In the genomic region with DNA sequence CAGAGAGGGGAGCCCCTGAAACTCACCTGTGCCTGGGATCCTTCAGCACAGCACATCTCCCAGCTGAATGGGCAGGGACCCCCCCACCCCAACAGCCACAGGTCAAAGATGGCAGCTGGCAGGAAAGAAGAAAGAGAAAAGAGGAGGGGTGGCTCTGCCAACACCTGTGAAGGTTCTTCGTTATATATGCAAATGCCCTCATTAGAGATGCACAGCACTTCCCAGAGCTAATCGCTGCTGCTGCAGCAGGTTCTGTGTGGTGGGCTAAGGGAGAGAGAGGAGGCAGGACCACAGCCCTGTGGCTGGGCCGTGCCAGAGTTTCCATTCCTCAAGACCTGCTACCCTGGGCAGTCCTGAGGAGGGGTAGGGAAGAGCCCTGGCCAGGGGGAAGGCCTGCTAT, we compare ENCODE assay signal across 23 cellular contexts.
"Had no signal": no experiment of that assay in that cellular context is flagged by ENCODE, and none has a peak within 500 bp of the region (broad histone marks: within the 10 kb centered on the region; RNA-seq: fewer than 3 reads in every experiment).

No MANE protein-coding gene starts in this region.

- H3K27me3 ChIP-seq: MG63, SJSA1 had no signal

- H3K4me2 ChIP-seq: KMS-11 had no signal

- ATAC-seq: activated T-cell treated with anti-CD3 and anti-CD28 coated beads, Interleukin-2, amount 50 U/mL, for 4 hours; PC-3 had no signal

- H3K27ac Mint-ChIP-seq: activated CD4-positive, alpha-beta memory T cell treated with anti-CD3 and anti-CD28 coated beads for 36 hours; activated CD4-positive, alpha-beta T cell treated with anti-CD3 and anti-CD28 coated beads, Interleukin-2, amount 10 ng/mL, durations not matched to agents 7 days and 5 days; activated naive CD8-positive, alpha-beta T cell; T-helper 1 cell treated with Interleukin-12 subunit alpha and Interleukin-12 subunit beta and Interleukin-4 antibody, amounts not matched to agents 30 μg/mL and 1 μg/mL, for 36 hours had no signal

- H3K36me3 ChIP-seq: MG63, SJSA1 had no signal

- H3K4me1 Mint-ChIP-seq: activated CD4-positive, alpha-beta T cell treated with anti-CD3 and anti-CD28 coated beads, Interleukin-2, amount 10 ng/mL, durations not matched to agents 7 days and 5 days; central memory CD8-positive, alpha-beta T cell had no signal

- H3K27ac ChIP-seq: KMS-11, SJSA1 had no signal

- H3K4me1 ChIP-seq: SJSA1 had no signal

- H3K9me3 Mint-ChIP-seq: activated CD4-positive, alpha-beta memory T cell treated with anti-CD3 and anti-CD28 coated beads for 36 hours; activated CD4-positive, alpha-beta T cell treated with anti-CD3 and anti-CD28 coated beads, Interleukin-2, amount 10 ng/mL, durations not matched to agents 7 days and 5 days; activated T-cell treated with anti-CD3 and anti-CD28 coated beads, Interleukin-2, amount 50 U/mL, for 4 hours; brain; central memory CD8-positive, alpha-beta T cell; T-helper 1 cell treated with Interleukin-12 subunit alpha and Interleukin-12 subunit beta and Interleukin-4 antibody, amounts not matched to agents 30 μg/mL and 1 μg/mL, for 36 hours had no signal

- H3K9me3 ChIP-seq: MG63, SJSA1 had no signal

- H3K9ac ChIP-seq: KMS-11 had no signal

- H3K4me3 Mint-ChIP-seq: activated CD4-positive, alpha-beta memory T cell treated with anti-CD3 and anti-CD28 coated beads for 36 hours; activated CD4-positive, alpha-beta T cell treated with anti-CD3 and anti-CD28 coated beads, Interleukin-2, amount 10 ng/mL, durations not matched to agents 7 days and 5 days; activated naive CD8-positive, alpha-beta T cell; activated T-cell treated with anti-CD3 and anti-CD28 coated beads, Interleukin-2, amount 50 U/mL, for 4 hours; central memory CD8-positive, alpha-beta T cell; T-helper 1 cell treated with Interleukin-12 subunit alpha and Interleukin-12 subunit beta and Interleukin-4 antibody, amounts not matched to agents 30 μg/mL and 1 μg/mL, for 36 hours had no signal

- H3K4me3 ChIP-seq: MG63, SJSA1 had no signal

- FAIRE-seq: astrocyte, RCC 7860 had no signal

- DNase-seq: activated CD4-positive, alpha-beta memory T cell treated with anti-CD3 and anti-CD28 coated beads for 36 hours; activated CD4-positive, alpha-beta T cell treated with anti-CD3 and anti-CD28 coated beads, Interleukin-2, amount 10 ng/mL, durations not matched to agents 7 days and 5 days; activated CD4-positive, CD25-positive, alpha-beta regulatory T cell; activated CD8-positive, alpha-beta memory T cell treated with anti-CD3 and anti-CD28 coated beads for 24 hours; activated effector memory CD4-positive, alpha-beta T cell treated with anti-CD3 and anti-CD28 coated beads, Interleukin-2, amount 50 U/mL, for 16 hours; activated naive CD4-positive, alpha-beta T cell treated with Interleukin-2 at 50 U/mL for 16 hours; activated T-cell treated with anti-CD3 and anti-CD28 coated beads, Interleukin-2, amount 50 U/mL, for 4 hours; amygdala; MG63; MV-4-11; NCI-H1694 treated with DMSO at 0.1 percent for 48 hours; NCI-H2029 treated with DMSO at 0.1 percent for 48 hours; NCI-H82; PC-3; SHP77 had no signal

- H3K36me3 Mint-ChIP-seq: activated naive CD8-positive, alpha-beta T cell; brain had no signal
